In the genomic region with DNA sequence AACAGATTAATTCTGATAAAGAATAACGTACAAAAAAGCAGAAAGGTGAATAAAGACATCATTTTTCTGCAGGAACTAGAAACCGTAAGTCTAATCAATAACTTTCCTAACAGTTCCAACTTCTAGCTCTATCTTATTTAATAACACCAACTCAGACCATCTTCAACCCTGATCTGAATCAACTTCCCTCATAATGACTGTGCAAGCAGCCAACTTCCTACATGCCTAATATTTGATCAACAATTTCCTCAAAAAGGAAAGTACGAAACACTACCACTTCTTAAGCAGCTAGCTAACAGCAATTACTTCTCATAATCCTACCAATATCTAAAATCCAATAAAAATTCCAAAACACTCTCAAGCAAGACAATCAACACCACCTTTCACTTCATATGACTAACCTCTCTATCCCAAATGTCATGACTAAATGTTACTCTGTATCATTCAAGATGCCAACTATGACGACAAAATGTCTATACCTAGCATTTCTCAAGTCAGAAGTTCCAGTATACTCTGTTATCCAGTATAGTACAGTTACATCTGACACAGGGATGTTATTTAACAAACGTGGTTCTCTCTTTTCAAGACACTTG, we compare ENCODE assay signal across 8 cellular contexts. TPM values are rescaled to one million over a fixed set of nuclear protein-coding genes. Genes with fewer than 3 reads are reported as not detected.
DNase-seq lines count a peak whose midpoint lies in the region; ATAC-seq and TF ChIP-seq lines count a peak whose summit lies in the region.

No MANE protein-coding gene starts in this region.

- no peak overlapping the region for H2BK20ac ChIP-seq in IMR-90 (ENCODE audit: low read depth, low read length)

- no peak overlapping the region for H2BK15ac ChIP-seq in IMR-90 (ENCODE audit: low read depth, low read length)

- H3K27me3 Mint-ChIP-seq in CD4-positive, CD25-positive, alpha-beta regulatory T cell, result peaks cover 6% of the 10 kb centered on the region

- CTCF ChIA-PET in IMR-90 (lab: Yijun Ruan, JAX), result no interaction called here

- dilution Hi-C loops in IMR-90 (cut with HindIII; ENCODE audit: low sequenced_read_pairs, unreplicated experiment), result no loop called here

- no peak for TF ChIP-seq CTCF in IMR-90 (conservative IDR thresholded peaks at IDR 0.05; ENCODE audit: low read depth, low read length)

- POLR2A ChIA-PET in IMR-90 (lab: Charles Lee; ENCODE audit: unreplicated experiment), result no interaction called here

- peak overlapping the region; percentile 87 for H3K4me2 ChIP-seq in IMR-90 (ENCODE audit: low read depth, low read length)

- H3K4ac ChIP-seq in IMR-90 (ENCODE audit: low read depth, low read length), result no peak overlapping the region

- H3K27ac Mint-ChIP-seq in CD4-positive, CD25-positive, alpha-beta regulatory T cell, result peak overlapping the region; percentile 7 to 95 (median 70)

- ATAC-seq in CD4-positive, CD25-positive, alpha-beta regulatory T cell (ENCODE audit: low read depth in 2 of 2), result no peak
- no peak for ATAC-seq in IMR-90 (ENCODE audit: low read depth)

- peaks cover 40% of the 10 kb centered on the region for H4K20me1 ChIP-seq in IMR-90 (ENCODE audit: insufficient read depth, low read length)

- peaks cover 41 to 63% (median 44%) of the 10 kb centered on the region in 4 donors for H3K4me1 Mint-ChIP-seq in CD4-positive, CD25-positive, alpha-beta regulatory T cell

- peak overlapping the region; percentile 73 for H2BK5ac ChIP-seq in IMR-90 (ENCODE audit: low read depth, low read length, poor library complexity, severe bottlenecking)

- H3K79me1 ChIP-seq in IMR-90 (ENCODE audit: low read depth in 1 of 2, low read length in 2 of 2), result peaks cover 8 to 16% of the 10 kb centered on the region in 2 experiments; a peak in 2 of 4 replicates

- H2AFZ ChIP-seq in IMR-90 (replicated peaks; ENCODE audit: low read length, poor library complexity), result no peak overlapping the region

- intact Hi-C loops in IMR-90 (cut with micrococcal nuclease), result loop anchor here (5.0 kb wide), 2 partner anchors 88 to 1053 kb away; no protein-coding TSS in a partner anchor

- H3K36me3 ChIP-seq in CD4-positive, CD25-positive, alpha-beta regulatory T cell (ENCODE audit: control insufficient read depth, insufficient read depth, low read length), result no peaks in the 10 kb centered on the region
- H3K36me3 ChIP-seq in IMR-90 (ENCODE audit: control insufficient read depth, insufficient read depth, low read length), result no peaks in the 10 kb centered on the region

- H3K56ac ChIP-seq in IMR-90 (ENCODE audit: extremely low read depth, insufficient read depth, low read length), result no peak overlapping the region

- peak overlapping the region; percentile 98; the same call in 1 of the 2 replicates for H3K9ac ChIP-seq in IMR-90 (ENCODE audit: low read depth, low read length)

- no peaks in the 10 kb centered on the region for H3K9me3 ChIP-seq in CD4-positive, CD25-positive, alpha-beta regulatory T cell (ENCODE audit: control insufficient read depth in 2 of 2, low read length in 2 of 2)
- no peaks in the 10 kb centered on the region for H3K9me3 ChIP-seq in IMR-90 (ENCODE audit: control insufficient read depth, insufficient read depth, low read length)

- no peak overlapping the region for H2AK9ac ChIP-seq in IMR-90 (replicated peaks; ENCODE audit: low read depth, low read length, poor library complexity)

- H3K4me3 Mint-ChIP-seq in CD4-positive, CD25-positive, alpha-beta regulatory T cell, result peak overlapping the region; percentile 91 to 99 (median 99)

- H3K27ac ChIP-seq in CD4-positive, CD25-positive, alpha-beta regulatory T cell (ENCODE audit: insufficient read depth, low read length, poor library complexity, severe bottlenecking), result peak overlapping the region; percentile 93
- H3K27ac ChIP-seq in IMR-90 (ENCODE audit: insufficient read depth, low read length), result no peak overlapping the region

- no peak overlapping the region for H3K18ac ChIP-seq in IMR-90 (ENCODE audit: low read depth, low read length)

- no peaks in the 10 kb centered on the region for H3K27me3 ChIP-seq in CD4-positive, CD25-positive, alpha-beta regulatory T cell (ENCODE audit: control insufficient read depth, insufficient read depth, low read length)
- no peaks in the 10 kb centered on the region for H3K27me3 ChIP-seq in IMR-90 (ENCODE audit: control insufficient read depth, insufficient read depth, low read length)

- H2BK120ac ChIP-seq in IMR-90 (ENCODE audit: low read depth, low read length), result no peak overlapping the region

- TF ChIP-seq RAD21 in IMR-90 (IDR thresholded peaks at IDR 0.05; ENCODE audit: low read length), result no peak

- TF ChIP-seq POLR2A in IMR-90 (IDR thresholded peaks at IDR 0.05; ENCODE audit: low read depth, low read length), result no peak

- H3K9me3 Mint-ChIP-seq in CD4-positive, CD25-positive, alpha-beta regulatory T cell, result peaks cover 0 to 2% (median 0%) of the 10 kb centered on the region in 7 donors

- peaks cover 3% of the 10 kb centered on the region; the same call in 1 of the 2 replicates for H3K9me1 ChIP-seq in IMR-90 (ENCODE audit: insufficient read depth, low read length)

- in situ Hi-C loops in IMR-90 (cut with MboI; ENCODE audit: low sequenced_read_pairs), result no loop called here

- peak in 1 of 3 donors; percentile 17 for DNase-seq in CD4-positive, CD25-positive, alpha-beta regulatory T cell
- DNase-seq in IMR-90 (peak; percentile 31), astrocyte of the hippocampus (ENCODE audit: low read depth, low spot score) (peak; percentile 5), medulla oblongata (ENCODE audit: extremely low spot score) (peak; percentile 6), NCI-H2227 (lab: John Stamatoyannopoulos, UW; ENCODE audit: unreplicated experiment) (no peak), putamen (ENCODE audit: low spot score) (no peak), SW 1271 (lab: John Stamatoyannopoulos, UW) (no peak), NCI-H748 treated with DMSO at 0.1 percent for 48 hours (lab: John Stamatoyannopoulos, UW) (no peak)

- no peak overlapping the region for H2AK5ac ChIP-seq in IMR-90 (ENCODE audit: low read depth, low read length)

- H4K91ac ChIP-seq in IMR-90 (ENCODE audit: insufficient read depth, low read depth, low read length), result no peak overlapping the region

- H3K4me3 ChIP-seq in CD4-positive, CD25-positive, alpha-beta regulatory T cell (ENCODE audit: low read depth, low read length), result peak overlapping the region; percentile 100
- peak overlapping the region; percentile 76 for H3K4me3 ChIP-seq in IMR-90 (ENCODE audit: insufficient read depth, low read depth, low read length)

- 56% methylated on average over 2 of the region's 5 CpGs; no CpG with 5 or more reads in 1 of the 2 experiments for WGBS in IMR-90 (ENCODE audit: extremely low coverage in 2 of 2, insufficient read length in 1 of 2), 2 experiments

- H3K23ac ChIP-seq in IMR-90 (ENCODE audit: low read depth, low read length), result peak overlapping the region; percentile 82; the same call in 1 of the 2 replicates

- H3K14ac ChIP-seq in IMR-90 (replicated peaks; ENCODE audit: low read depth, low read length), result peak overlapping the region; percentile 92; the same call in 1 of the 2 replicates

- no peak overlapping the region for H4K8ac ChIP-seq in IMR-90 (ENCODE audit: low read depth in 2 of 2, low read length in 2 of 2)

- peaks cover 10% of the 10 kb centered on the region for H3K36me3 Mint-ChIP-seq in CD4-positive, CD25-positive, alpha-beta regulatory T cell

- BruUV-seq in IMR-90 (replicated peaks; lab: Mats Ljungman, UMichigan), result no TSS peak

- no peak overlapping the region for H4K5ac ChIP-seq in IMR-90 (ENCODE audit: low read depth, low read length)

- peaks cover 35% of the 10 kb centered on the region for H3K4me1 ChIP-seq in CD4-positive, CD25-positive, alpha-beta regulatory T cell (ENCODE audit: control insufficient read depth, insufficient read depth, low read length, poor library complexity, severe bottlenecking)
- peaks cover 3% of the 10 kb centered on the region; the same call in 1 of the 2 replicates for H3K4me1 ChIP-seq in IMR-90 (ENCODE audit: control insufficient read depth, insufficient read depth, low read length)

TF ChIP-seq in IMR-90, 13 proteins besides CTCF, POLR2A, EP300 and RAD21:
- TF ChIP-seq SMC3 (IDR thresholded peaks at IDR 0.05; ENCODE audit: low read depth, low read length) (no peak), CHD1 (IDR thresholded peaks at IDR 0.05; ENCODE audit: low read depth, low read length) (no peak), MAZ (IDR thresholded peaks at IDR 0.05; ENCODE audit: borderline replicate concordance, low read depth, low read length) (no peak), FOS (IDR thresholded peaks at IDR 0.05; ENCODE audit: low read depth, low read length) (no peak), RFX5 (IDR thresholded peaks at IDR 0.05; ENCODE audit: low read depth, low read length) (no peak)

RNA-seq across cellular contexts. Expression of a gene that starts 1.7 kb away (rescaled TPM):
- total RNA-seq in CD4-positive, CD25-positive, alpha-beta regulatory T cell, result 53.9 TPM
- 10 to 100 TPM; 37.7 to 43.9 (median 41.8) TPM for polyA plus RNA-seq in CD4-positive, CD25-positive, alpha-beta regulatory T cell
- total RNA-seq in IMR-90 (2012; rRNA removed), result 35.0 and 44.4 TPM in 2 replicates
- 12.8 and 17.8 TPM in 2 replicates for polyA plus RNA-seq in IMR-90 (2012; rRNA removed)
- polyA plus RNA-seq in IMR-90 (2012; cell fraction: cytosol; rRNA removed), result 4.6 and 5.4 TPM in 2 replicates
- polyA plus RNA-seq in IMR-90 (2012; cell fraction: nucleus; rRNA removed; ENCODE audit: low replicate concordance), result 3.6 and 10.8 TPM in 2 replicates

Comparison
In these comparisons a context has a peak if more than half of its experiments do, and no peak if none do; other contexts are left out.
1. DNase-seq: peak in IMR-90 (single experiment), astrocyte of the hippocampus (single experiment) and medulla oblongata (single experiment); none in NCI-H2227 (single experiment), putamen (single experiment), SW 1271 (0 of 2) and NCI-H748 treated with DMSO at 0.1 percent for 48 hours (single experiment).